Comparison of ENCODE assay signal across 29 cellular contexts in genomic region chr20:54015496-54015895, GRCh38. TPM values are rescaled to one million over a fixed set of nuclear protein-coding genes. Genes with fewer than 3 reads are reported as not detected.
"Had no signal": no experiment of that assay in that cellular context is flagged by ENCODE, and none has a peak within 500 bp of the region (broad histone marks: within the 10 kb centered on the region; RNA-seq: fewer than 3 reads in every experiment).

No MANE protein-coding gene starts in this region.

- H3K27me3 ChIP-seq: breast epithelium, Peyer's patch, SJSA1 had no signal

- H3K4me1 ChIP-seq: breast epithelium, Peyer's patch, SJSA1 had no signal

- H3K4me3 Mint-ChIP-seq: activated B cell treated with CpG ODN at 0.5 μM for 24 hours; activated CD4-positive, alpha-beta T cell treated with anti-CD3 and anti-CD28 coated beads, Interleukin-2, amount 10 ng/mL, durations not matched to agents 24 days and 14 days; activated CD8-positive, alpha-beta memory T cell treated with anti-CD3 and anti-CD28 coated beads, Interleukin-2, amount 10 ng/mL, durations not matched to agents 7 days and 5 days; activated naive CD4-positive, alpha-beta T cell treated with anti-CD3 and anti-CD28 coated beads, Interleukin-2, amount 50 U/mL, for 24 hours; activated T-cell treated with anti-CD3 and anti-CD28 coated beads, Interleukin-2, amount 50 U/mL, for 24 hours; activated T-helper 1 cell treated with anti-CD3 and anti-CD28 coated beads, Interleukin-12 subunit alpha, Interleukin-12 subunit beta, Interleukin-2, Interleukin-4 antibody, amounts not matched to agents 30 ng/mL and 10 ng/mL and 1 ng/mL, durations not matched to agents 14 hours and 24 hours and 36 hours; T-helper 17 cell had no signal

- H3K36me3 Mint-ChIP-seq: activated CD8-positive, alpha-beta memory T cell treated with anti-CD3 and anti-CD28 coated beads, Interleukin-2, amount 10 ng/mL, durations not matched to agents 7 days and 5 days; activated naive CD4-positive, alpha-beta T cell treated with anti-CD3 and anti-CD28 coated beads, Interleukin-2, amount 50 U/mL, for 24 hours had no signal

- H3K27ac Mint-ChIP-seq: activated B cell treated with CpG ODN at 0.5 μM for 24 hours; activated CD4-positive, alpha-beta T cell treated with anti-CD3 and anti-CD28 coated beads, Interleukin-2, amount 10 ng/mL, durations not matched to agents 24 days and 14 days; activated CD8-positive, alpha-beta memory T cell treated with anti-CD3 and anti-CD28 coated beads, Interleukin-2, amount 10 ng/mL, durations not matched to agents 7 days and 5 days; activated naive CD4-positive, alpha-beta T cell treated with anti-CD3 and anti-CD28 coated beads, Interleukin-2, amount 50 U/mL, for 24 hours; activated T-cell treated with anti-CD3 and anti-CD28 coated beads, Interleukin-2, amount 50 U/mL, for 24 hours; activated T-helper 1 cell treated with anti-CD3 and anti-CD28 coated beads, Interleukin-12 subunit alpha, Interleukin-12 subunit beta, Interleukin-2, Interleukin-4 antibody, amounts not matched to agents 30 ng/mL and 10 ng/mL and 1 ng/mL, durations not matched to agents 14 hours and 24 hours and 36 hours; T-helper 17 cell had no signal

- ATAC-seq: activated CD8-positive, alpha-beta memory T cell treated with anti-CD3 and anti-CD28 coated beads, Interleukin-2, amount 10 ng/mL, durations not matched to agents 7 days and 5 days; K562; T-helper 17 cell had no signal

- H3K9me3 ChIP-seq: breast epithelium, Peyer's patch, SJSA1 had no signal

- DNase-seq: activated B cell treated with CpG ODN at 0.5 μM for 24 hours; activated CD4-positive, alpha-beta T cell treated with anti-CD3 and anti-CD28 coated beads for 1 hour; activated CD4-positive, alpha-beta T cell treated with anti-CD3 and anti-CD28 coated beads, Interleukin-2, amount 10 ng/mL, durations not matched to agents 24 days and 14 days; activated CD4-positive, alpha-beta T cell treated with anti-CD3 and anti-CD28 coated beads, Interleukin-2, amount 50 U/mL, for 48 hours; activated CD8-positive, alpha-beta memory T cell treated with anti-CD3 and anti-CD28 coated beads, Interleukin-2, amount 10 ng/mL, durations not matched to agents 7 days and 5 days; activated effector memory CD4-positive, alpha-beta T cell treated with Interleukin-2 at 50 U/mL for 16 hours; activated naive CD4-positive, alpha-beta T cell; activated T-cell treated with anti-CD3 and anti-CD28 coated beads, Interleukin-2, amount 50 U/mL, for 24 hours; aorta; caudate nucleus; Karpas-422; MM.1S; NCI-H1105; NCI-H1436; NCI-H1694 treated with DMSO at 0.1 percent for 48 hours; NCI-H2081; NCI-H446; NCI-H748 treated with DMSO at 0.1 percent for 48 hours; NK-92 treated with Interleukin-12 subunit alpha and Interleukin-12 subunit beta, amount 100 ng/mL, for 24 hours; Peyer's patch; SHP77; T-helper 17 cell; T-helper 9 cell had no signal

- H3K27ac ChIP-seq: breast epithelium, Peyer's patch, RWPE1, SJSA1 had no signal

- H3K9me3 Mint-ChIP-seq: activated B cell treated with CpG ODN at 0.5 μM for 24 hours; activated CD4-positive, alpha-beta T cell treated with anti-CD3 and anti-CD28 coated beads, Interleukin-2, amount 10 ng/mL, durations not matched to agents 24 days and 14 days; activated naive CD4-positive, alpha-beta T cell treated with anti-CD3 and anti-CD28 coated beads, Interleukin-2, amount 50 U/mL, for 24 hours; activated T-cell treated with anti-CD3 and anti-CD28 coated beads, Interleukin-2, amount 50 U/mL, for 24 hours; activated T-helper 1 cell treated with anti-CD3 and anti-CD28 coated beads, Interleukin-12 subunit alpha, Interleukin-12 subunit beta, Interleukin-2, Interleukin-4 antibody, amounts not matched to agents 30 ng/mL and 10 ng/mL and 1 ng/mL, durations not matched to agents 14 hours and 24 hours and 36 hours had no signal

- H3K4me1 Mint-ChIP-seq: activated naive CD4-positive, alpha-beta T cell treated with anti-CD3 and anti-CD28 coated beads, Interleukin-2, amount 50 U/mL, for 24 hours had no signal

- H3K36me3 ChIP-seq: breast epithelium, Peyer's patch, SJSA1 had no signal

- H3K27me3 Mint-ChIP-seq: activated B cell treated with CpG ODN at 0.5 μM for 24 hours had no signal

- H3K4me3 ChIP-seq: breast epithelium, K562, Peyer's patch, SJSA1 had no signal

RNA-seq across cellular contexts. Expression of gene BCAS1, which starts 54.9 kb away (rescaled TPM):
- total RNA-seq: activated CD4-positive, alpha-beta T cell treated with anti-CD3 and anti-CD28 coated beads, Interleukin-2, amount 10 ng/mL, durations not matched to agents 24 days and 14 days; activated T-helper 1 cell treated with anti-CD3 and anti-CD28 coated beads, Interleukin-12 subunit alpha, Interleukin-12 subunit beta, Interleukin-2, Interleukin-4 antibody, amounts not matched to agents 30 ng/mL and 10 ng/mL and 1 ng/mL, durations not matched to agents 14 hours and 24 hours and 36 hours had no signal
